8 cellular contexts compared by ENCODE assay signal in genomic region chr1:206469411-206469932, GRCh38. TPM values are rescaled to one million over a fixed set of nuclear protein-coding genes. Genes with fewer than 3 reads are reported as not detected.
DNase-seq lines count a peak whose midpoint lies in the region; ATAC-seq and TF ChIP-seq lines count a peak whose summit lies in the region.

No MANE protein-coding gene starts in this region.

- peaks cover 21 to 43% of the 10 kb centered on the region in 2 donors for H3K4me1 ChIP-seq in thyroid gland

- DNase-seq in activated naive CD4-positive, alpha-beta T cell treated with anti-CD3 and anti-CD28 coated beads for 36 hours: peak; percentile 69
- DNase-seq in activated naive CD4-positive, alpha-beta T cell (lab: John Stamatoyannopoulos, UW): no peak
- DNase-seq in activated CD4-positive, alpha-beta T cell treated with anti-CD3 and anti-CD28 coated beads, Interleukin-2, amount 50 U/mL, for 48 hours: peak; percentile 41 to 51
- DNase-seq in glomerular visceral epithelial cell (ENCODE audit: extremely low spot score): peak; percentile 60
- DNase-seq in thyroid gland: no peak
- DNase-seq in AG20443 (ENCODE audit: low spot score): no peak
- no peak for DNase-seq in left ventricle myocardium superior

- TF ChIP-seq POLR2A in thyroid gland (IDR thresholded peaks at IDR 0.05): no peak

- no peaks in the 10 kb centered on the region for H3K9me3 Mint-ChIP-seq in activated naive CD4-positive, alpha-beta T cell treated with anti-CD3 and anti-CD28 coated beads for 36 hours

- H3K27ac ChIP-seq in thyroid gland: peak overlapping the region in 2 of 3 donors; percentile 66 to 79

- peak overlapping the region; percentile 89 for H3K27ac Mint-ChIP-seq in activated naive CD4-positive, alpha-beta T cell treated with anti-CD3 and anti-CD28 coated beads for 36 hours

- no peak overlapping the region for H3K4me3 ChIP-seq in thyroid gland (replicated peaks in 1 of 3)

- no peaks in the 10 kb centered on the region for H3K27me3 Mint-ChIP-seq in activated naive CD4-positive, alpha-beta T cell treated with anti-CD3 and anti-CD28 coated beads for 36 hours (ENCODE audit: low read depth)

- CTCF ChIA-PET in activated naive CD4-positive, alpha-beta T cell treated with anti-CD3 and anti-CD28 coated beads for 36 hours (lab: Charles Lee): interaction anchor here (0.7 to 5.6 kb wide), 11 partner anchors 9 to 223 kb away, joined by 3 to 57 read pairs (median 4); no protein-coding TSS in a partner anchor

- peaks cover 5% of the 10 kb centered on the region for H3K36me3 Mint-ChIP-seq in activated naive CD4-positive, alpha-beta T cell treated with anti-CD3 and anti-CD28 coated beads for 36 hours (ENCODE audit: low read depth)

- intact Hi-C loops in activated naive CD4-positive, alpha-beta T cell treated with anti-CD3 and anti-CD28 coated beads for 36 hours (cut with micrococcal nuclease): loop anchor here (5.0 kb wide), 1 partner anchor 448 kb away; no protein-coding TSS in a partner anchor
- intact Hi-C loops in thyroid gland (cut with DNase I) (no loop called here), left ventricle myocardium superior (cut with micrococcal nuclease) (no loop called here)

- peaks cover 90% of the 10 kb centered on the region for H3K4me1 Mint-ChIP-seq in activated naive CD4-positive, alpha-beta T cell treated with anti-CD3 and anti-CD28 coated beads for 36 hours (ENCODE audit: low read depth)

- TF ChIP-seq CTCF in thyroid gland (IDR thresholded peaks at IDR 0.05): no peak

- peak overlapping the region; percentile 80 for H3K4me3 Mint-ChIP-seq in activated naive CD4-positive, alpha-beta T cell treated with anti-CD3 and anti-CD28 coated beads for 36 hours

- H3K27me3 ChIP-seq in thyroid gland: no peaks in the 10 kb centered on the region

- no peaks in the 10 kb centered on the region for H3K36me3 ChIP-seq in thyroid gland

- 34 to 50% methylated on average over 2 of the region's 2 CpGs for WGBS in thyroid gland, 2 donors

- H3K9me3 ChIP-seq in thyroid gland: no peaks in the 10 kb centered on the region

- ATAC-seq in left ventricle myocardium superior (no peak), HG03378 (IDR thresholded peaks at IDR 0.05; ENCODE audit: unreplicated experiment) (no peak)

RNA-seq across cellular contexts. Expression of gene IKBKE, which starts 0.8 kb away (rescaled TPM):
- total RNA-seq in activated naive CD4-positive, alpha-beta T cell treated with anti-CD3 and anti-CD28 coated beads for 36 hours: 1 to 10 TPM; 7.0 to 8.6 TPM
- 10 to 100 TPM in 1 of 4 donors, 1 to 10 TPM in 3; 4.7 to 10.5 (median 9.4) TPM for total RNA-seq in thyroid gland
- total RNA-seq in left ventricle myocardium superior: 0.64 TPM

RNA-seq across cellular contexts. Expression of gene RASSF5, which starts 37.9 kb away (rescaled TPM):
- 100 to 1,000 TPM; 257 to 258 TPM for total RNA-seq in activated naive CD4-positive, alpha-beta T cell treated with anti-CD3 and anti-CD28 coated beads for 36 hours
- total RNA-seq in thyroid gland: 10 to 100 TPM; 14.0 to 16.4 (median 14.5) TPM
- total RNA-seq in left ventricle myocardium superior: 4.2 TPM

Comparison
In these comparisons a context has a peak if more than half of its experiments do, and no peak if none do; other contexts are left out.
1. DNase-seq: peak in activated naive CD4-positive, alpha-beta T cell treated with anti-CD3 and anti-CD28 coated beads for 36 hours (single experiment), activated CD4-positive, alpha-beta T cell treated with anti-CD3 and anti-CD28 coated beads, Interleukin-2, amount 50 U/mL, for 48 hours (2 of 2) and glomerular visceral epithelial cell (single experiment); none in activated naive CD4-positive, alpha-beta T cell (0 of 4), thyroid gland (0 of 2), AG20443 (single experiment) and left ventricle myocardium superior (single experiment).
2. RNA of gene RASSF5, which starts 37.9 kb away (total RNA-seq): 257 to 258 TPM in activated naive CD4-positive, alpha-beta T cell treated with anti-CD3 and anti-CD28 coated beads for 36 hours; 14.0 to 16.4 TPM in thyroid gland and 4.2 TPM in left ventricle myocardium superior (single experiment); every median in the first group is over 10 times any median in the second.